ENCODE assay signal across 21 cellular contexts in the genomic region with DNA sequence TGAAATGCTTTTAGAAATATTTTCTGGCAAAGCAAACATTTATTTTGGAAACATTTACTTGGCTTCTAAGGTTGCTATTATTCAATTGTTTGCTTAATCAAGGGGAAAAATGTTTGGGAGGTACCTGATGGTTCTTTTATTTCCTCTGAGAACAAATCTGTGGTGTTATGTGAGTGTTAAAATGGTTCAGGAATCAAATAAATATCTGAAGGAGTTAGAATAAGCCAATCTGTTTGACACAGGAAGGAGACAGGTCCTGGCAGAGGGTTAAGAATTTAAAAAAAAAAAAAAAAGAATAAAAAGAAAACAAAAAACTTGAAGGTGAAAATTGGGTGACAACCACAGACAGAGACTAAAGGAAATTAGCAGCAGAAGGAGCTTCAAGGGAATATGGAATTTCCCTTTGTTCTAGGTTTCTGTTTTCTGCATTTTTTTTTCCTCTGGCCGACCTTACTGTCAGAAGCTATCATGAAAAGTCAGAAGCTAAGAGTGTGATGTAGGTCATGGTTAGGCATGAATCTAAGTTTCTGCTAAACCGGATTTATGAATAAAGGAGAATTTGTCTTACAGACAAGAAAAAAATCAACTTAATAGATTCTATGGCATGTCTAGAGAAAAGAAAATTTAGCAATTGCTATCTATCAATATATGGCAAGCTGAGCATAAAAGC.
DNase-seq lines count a peak whose midpoint lies in the region; ATAC-seq, FAIRE-seq and TF ChIP-seq lines count a peak whose summit lies in the region.
"Had no signal": no experiment of that assay in that cellular context is flagged by ENCODE, and none has a peak within 500 bp of the region (broad histone marks: within the 10 kb centered on the region; RNA-seq: fewer than 3 reads in every experiment).

No MANE protein-coding gene starts in this region.

- H3K27ac Mint-ChIP-seq in CD8-positive, alpha-beta memory T cell, result peak overlapping the region in 6 of 8 donors; percentile 13 to 96 (median 82)
- H3K27ac Mint-ChIP-seq in effector memory CD8-positive, alpha-beta T cell, result peak overlapping the region in 1 of 2 donors; percentile 77
- H3K27ac Mint-ChIP-seq: CD4-positive, alpha-beta T cell had no signal

- intact Hi-C loops in pancreas (cut with DNase I), result no loop called here

- no peak for TF ChIP-seq CTCF in pancreas (IDR thresholded peaks at IDR 0.05)

- H3K27me3 Mint-ChIP-seq in CD8-positive, alpha-beta memory T cell, result no peaks in the 10 kb centered on the region
- no peaks in the 10 kb centered on the region for H3K27me3 Mint-ChIP-seq in effector memory CD8-positive, alpha-beta T cell
- H3K27me3 Mint-ChIP-seq: CD4-positive, alpha-beta T cell had no signal

- no peak overlapping the region for H3K27ac ChIP-seq in CD8-positive, alpha-beta memory T cell (ENCODE audit: low read depth, low read length)
- H3K27ac ChIP-seq in pancreas, result no peak overlapping the region
- H3K27ac ChIP-seq: BLaER1 had no signal

- no peaks in the 10 kb centered on the region for H3K9me3 Mint-ChIP-seq in CD8-positive, alpha-beta memory T cell
- no peaks in the 10 kb centered on the region for H3K9me3 Mint-ChIP-seq in effector memory CD8-positive, alpha-beta T cell
- H3K9me3 Mint-ChIP-seq: CD4-positive, alpha-beta T cell had no signal

- FAIRE-seq in pancreas (lab: Jason Lieb, UNC), result peak; percentile 26

- peak overlapping the region in 2 of 7 donors; percentile 27 to 41 for H3K4me3 Mint-ChIP-seq in CD8-positive, alpha-beta memory T cell
- peak overlapping the region in 1 of 2 donors; percentile 4 for H3K4me3 Mint-ChIP-seq in effector memory CD8-positive, alpha-beta T cell
- H3K4me3 Mint-ChIP-seq: CD4-positive, alpha-beta T cell had no signal

- DNase-seq in CD8-positive, alpha-beta memory T cell, result no peak
- DNase-seq in NCI-H69 (lab: John Stamatoyannopoulos, UW) (peak; percentile 13), pancreas (no peak), NCI-H1436 treated with DMSO at 0.1 percent for 48 hours (lab: John Stamatoyannopoulos, UW) (no peak)
- DNase-seq in effector memory CD8-positive, alpha-beta T cell, result no peak
- DNase-seq: ACHN; Caco-2; CD4-positive, alpha-beta T cell; DMS 273 treated with DMSO at 0.1 percent for 48 hours; DMS79 treated with DMSO at 0.1 percent for 48 hours; Karpas-422; MV-4-11; NCI-H1417; NCI-H2029; NCI-H2227 treated with DMSO at 0.1 percent for 48 hours; NCI-H510A; OCI-M1; Right ventricle myocardium superior had no signal

- H3K4me1 Mint-ChIP-seq in CD8-positive, alpha-beta memory T cell, result peaks cover 6 to 13% (median 7%) of the 10 kb centered on the region in 3 donors
- H3K4me1 Mint-ChIP-seq in effector memory CD8-positive, alpha-beta T cell (ENCODE audit: low read depth in 2 of 2), result peaks cover 0 to 7% of the 10 kb centered on the region in 2 donors

- POLR2A ChIA-PET in CD8-positive, alpha-beta memory T cell (lab: Charles Lee), result no interaction called here

- H3K4me3 ChIP-seq in CD8-positive, alpha-beta memory T cell (ENCODE audit: low read length), result no peak overlapping the region
- no peak overlapping the region for H3K4me3 ChIP-seq in pancreas
- H3K4me3 ChIP-seq: BLaER1 had no signal

- peak; percentile 65 for ATAC-seq in effector memory CD8-positive, alpha-beta T cell (replicated peaks)
- ATAC-seq in pancreas (no peak), HG02885 (IDR thresholded peaks at IDR 0.05; ENCODE audit: poor library complexity, unreplicated experiment) (no peak), esophagus mucosa (no peak)

- no peaks in the 10 kb centered on the region for H3K4me1 ChIP-seq in CD8-positive, alpha-beta memory T cell (ENCODE audit: insufficient read depth, low read length)
- peaks cover 0 to 6% (median 0%) of the 10 kb centered on the region in 3 donors for H3K4me1 ChIP-seq in pancreas
- H3K4me1 ChIP-seq: BLaER1, Caco-2 had no signal

- no peaks in the 10 kb centered on the region for H3K27me3 ChIP-seq in CD8-positive, alpha-beta memory T cell (ENCODE audit: insufficient read depth, low read length, poor library complexity, severe bottlenecking)
- peaks cover 0 to 4% (median 0%) of the 10 kb centered on the region in 4 donors for H3K27me3 ChIP-seq in pancreas
- H3K27me3 ChIP-seq: BLaER1 had no signal

- no peaks in the 10 kb centered on the region for H3K9me3 ChIP-seq in CD8-positive, alpha-beta memory T cell (ENCODE audit: low read length)
- H3K9me3 ChIP-seq in pancreas, result no peaks in the 10 kb centered on the region
- H3K9me3 ChIP-seq: BLaER1, Caco-2 had no signal

- CTCF ChIA-PET in CD8-positive, alpha-beta memory T cell (lab: Charles Lee), result interaction anchor here (1.1 kb wide), 1 partner anchor 733 kb away, joined by 3 read pairs; no protein-coding TSS in a partner anchor

- peaks cover 0 to 3% (median 1%) of the 10 kb centered on the region in 3 donors for H3K36me3 Mint-ChIP-seq in CD8-positive, alpha-beta memory T cell
- H3K36me3 Mint-ChIP-seq in effector memory CD8-positive, alpha-beta T cell (ENCODE audit: insufficient read depth), result no peaks in the 10 kb centered on the region

- WGBS in pancreas, 2 donors, result 67 to 71% methylated on average over 2 of the region's 2 CpGs

- no peaks in the 10 kb centered on the region for H3K36me3 ChIP-seq in CD8-positive, alpha-beta memory T cell (ENCODE audit: insufficient read depth, low read length)
- H3K36me3 ChIP-seq in pancreas, result no peaks in the 10 kb centered on the region
- H3K36me3 ChIP-seq: BLaER1 had no signal
